ENCODE assay signal across 1 cellular context in the genomic region with DNA sequence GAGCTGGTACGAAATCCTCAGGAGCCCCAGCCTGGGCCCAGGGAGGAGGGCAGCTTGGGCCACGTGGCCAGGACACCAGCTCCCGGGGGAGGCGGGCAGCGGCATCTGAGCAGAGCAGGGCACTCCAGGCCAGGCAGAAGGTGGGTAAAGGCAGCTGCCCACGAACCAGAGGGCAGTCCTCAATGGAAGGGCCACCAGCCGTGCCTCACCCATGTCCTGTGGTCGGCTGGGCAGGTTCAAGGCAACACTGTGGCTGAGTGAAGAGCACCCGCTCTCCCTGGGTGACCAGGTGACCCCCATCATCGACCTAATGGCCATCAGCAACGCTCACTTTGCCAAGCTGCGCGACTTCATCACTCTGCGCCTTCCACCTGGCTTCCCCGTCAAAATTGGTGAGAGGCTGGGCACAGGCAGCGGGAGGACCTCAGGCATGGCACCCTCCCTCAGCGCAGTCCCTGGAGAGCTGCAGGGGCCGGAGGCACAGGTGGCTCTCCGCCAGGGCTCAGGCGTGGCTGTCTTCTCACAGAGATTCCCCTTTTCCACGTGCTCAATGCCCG.
TF ChIP-seq lines count a peak whose summit lies in the region.

No MANE protein-coding gene starts in this region.

TF ChIP-seq in GM12878, 131 proteins besides CTCF, POLR2A, EP300 and RAD21:
- TF ChIP-seq, protein P1, sequence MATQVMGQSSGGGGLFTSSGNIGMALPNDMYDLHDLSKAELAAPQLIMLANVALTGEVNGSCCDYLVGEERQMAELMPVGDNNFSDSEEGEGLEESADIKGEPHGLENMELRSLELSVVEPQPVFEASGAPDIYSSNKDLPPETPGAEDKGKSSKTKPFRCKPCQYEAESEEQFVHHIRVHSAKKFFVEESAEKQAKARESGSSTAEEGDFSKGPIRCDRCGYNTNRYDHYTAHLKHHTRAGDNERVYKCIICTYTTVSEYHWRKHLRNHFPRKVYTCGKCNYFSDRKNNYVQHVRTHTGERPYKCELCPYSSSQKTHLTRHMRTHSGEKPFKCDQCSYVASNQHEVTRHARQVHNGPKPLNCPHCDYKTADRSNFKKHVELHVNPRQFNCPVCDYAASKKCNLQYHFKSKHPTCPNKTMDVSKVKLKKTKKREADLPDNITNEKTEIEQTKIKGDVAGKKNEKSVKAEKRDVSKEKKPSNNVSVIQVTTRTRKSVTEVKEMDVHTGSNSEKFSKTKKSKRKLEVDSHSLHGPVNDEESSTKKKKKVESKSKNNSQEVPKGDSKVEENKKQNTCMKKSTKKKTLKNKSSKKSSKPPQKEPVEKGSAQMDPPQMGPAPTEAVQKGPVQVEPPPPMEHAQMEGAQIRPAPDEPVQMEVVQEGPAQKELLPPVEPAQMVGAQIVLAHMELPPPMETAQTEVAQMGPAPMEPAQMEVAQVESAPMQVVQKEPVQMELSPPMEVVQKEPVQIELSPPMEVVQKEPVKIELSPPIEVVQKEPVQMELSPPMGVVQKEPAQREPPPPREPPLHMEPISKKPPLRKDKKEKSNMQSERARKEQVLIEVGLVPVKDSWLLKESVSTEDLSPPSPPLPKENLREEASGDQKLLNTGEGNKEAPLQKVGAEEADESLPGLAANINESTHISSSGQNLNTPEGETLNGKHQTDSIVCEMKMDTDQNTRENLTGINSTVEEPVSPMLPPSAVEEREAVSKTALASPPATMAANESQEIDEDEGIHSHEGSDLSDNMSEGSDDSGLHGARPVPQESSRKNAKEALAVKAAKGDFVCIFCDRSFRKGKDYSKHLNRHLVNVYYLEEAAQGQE (IDR thresholded peaks at IDR 0.05; ENCODE audit: low read depth, low read length), result no peak
- no peak for TF ChIP-seq BCL11A (IDR thresholded peaks at IDR 0.05; ENCODE audit: low read depth, low read length)
- TF ChIP-seq IKZF1 (conservative IDR thresholded peaks at IDR 0.05), result no peak
- no peak for TF ChIP-seq RFX5 (IDR thresholded peaks at IDR 0.05; ENCODE audit: low read depth, low read length)
- no peak for TF ChIP-seq SREBF2 (IDR thresholded peaks at IDR 0.05; ENCODE audit: low read length)
